Comparison of ENCODE assay signal across 12 cellular contexts in the genomic region with DNA sequence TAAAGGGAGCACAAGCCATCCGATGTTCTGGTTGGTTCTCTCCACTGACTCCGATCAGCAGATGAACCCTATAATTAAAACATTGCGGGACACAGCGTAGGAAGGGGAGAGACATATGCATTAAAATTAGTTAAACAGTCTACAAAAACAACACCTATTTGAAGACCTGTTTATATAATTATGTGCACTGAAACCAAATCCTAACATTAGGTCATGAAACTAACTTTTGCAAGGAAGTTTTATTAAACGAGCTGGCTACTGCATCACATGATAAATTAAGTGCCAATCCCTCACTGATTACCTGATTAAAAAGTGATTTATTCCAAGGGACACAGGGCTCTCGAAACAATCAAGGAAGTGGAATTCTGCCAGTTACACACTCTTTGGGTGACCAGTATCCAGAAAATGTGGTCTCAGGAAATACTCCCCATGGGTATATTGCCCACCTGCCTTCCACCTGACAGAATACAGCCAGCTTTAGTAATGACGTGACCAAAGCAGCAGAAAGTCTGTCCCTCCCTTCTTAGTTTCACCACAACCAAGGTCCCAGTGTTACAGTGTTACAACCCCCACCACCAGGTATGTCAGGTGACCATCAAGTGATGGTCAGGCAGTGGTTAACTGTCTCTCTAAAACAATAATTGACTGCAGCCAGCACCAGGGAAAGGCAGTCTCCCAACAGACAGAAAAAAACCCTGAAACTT.
DNase-seq lines count a peak whose midpoint lies in the region; ATAC-seq and FAIRE-seq lines count a peak whose summit lies in the region.
"Had no signal": no experiment of that assay in that cellular context is flagged by ENCODE, and none has a peak within 500 bp of the region (broad histone marks: within the 10 kb centered on the region; RNA-seq: fewer than 3 reads in every experiment).

No MANE protein-coding gene starts in this region.

- intact Hi-C loops in activated CD4-positive, alpha-beta memory T cell treated with anti-CD3 and anti-CD28 coated beads for 36 hours (cut with micrococcal nuclease), result no loop called here

- H3K27ac ChIP-seq in iPS-20b (ENCODE audit: low read length), result peak overlapping the region; percentile 24
- H3K27ac ChIP-seq in small intestine (ENCODE audit: low read depth in 1 of 2, low read length in 1 of 2), result peak overlapping the region in 1 of 2 donors; percentile 50

- H3K36me3 Mint-ChIP-seq in activated CD4-positive, alpha-beta memory T cell treated with anti-CD3 and anti-CD28 coated beads for 36 hours, result no peaks in the 10 kb centered on the region
- H3K36me3 Mint-ChIP-seq in activated CD4-positive, alpha-beta memory T cell treated with anti-CD3 and anti-CD28 coated beads, Interleukin-2, amount 10 ng/mL, durations not matched to agents 7 days and 5 days (ENCODE audit: low read depth), result peaks cover 14% of the 10 kb centered on the region
- peaks cover 19% of the 10 kb centered on the region for H3K36me3 Mint-ChIP-seq in activated CD8-positive, alpha-beta T cell treated with anti-CD3 and anti-CD28 coated beads, Interleukin-2, amount 10 ng/mL, durations not matched to agents 7 days and 5 days (ENCODE audit: low read depth)

- 60 to 70% (median 65%) methylated on average over 7 of the region's 7 CpGs for WGBS in small intestine, 3 donors

- H3K4me1 ChIP-seq in iPS-20b (ENCODE audit: insufficient read depth, low read length) (peaks cover 53% of the 10 kb centered on the region), small intestine (ENCODE audit: control insufficient read depth in 2 of 2, insufficient read depth in 1 of 2, low read depth in 1 of 2, low read length in 1 of 2) (peaks cover 2 to 12% of the 10 kb centered on the region in 2 donors)

- POLR2A ChIA-PET in activated CD4-positive, alpha-beta memory T cell treated with anti-CD3 and anti-CD28 coated beads for 36 hours (lab: Charles Lee), result no interaction called here
- POLR2A ChIA-PET in activated CD4-positive, alpha-beta memory T cell treated with anti-CD3 and anti-CD28 coated beads, Interleukin-2, amount 10 ng/mL, durations not matched to agents 7 days and 5 days (lab: Charles Lee), result interaction anchor here (1.0 to 1.3 kb wide), 2 partner anchors 9 to 12 kb away, joined by 3 read pairs; no protein-coding TSS in a partner anchor
- POLR2A ChIA-PET in activated CD8-positive, alpha-beta T cell treated with anti-CD3 and anti-CD28 coated beads, Interleukin-2, amount 10 ng/mL, durations not matched to agents 7 days and 5 days (lab: Charles Lee), result no interaction called here

- H3K9ac ChIP-seq in iPS-20b (ENCODE audit: low read depth, low read length), result peak overlapping the region; percentile 77

- no peak for DNase-seq in activated CD4-positive, alpha-beta memory T cell treated with anti-CD3 and anti-CD28 coated beads for 36 hours
- DNase-seq in activated CD4-positive, alpha-beta memory T cell treated with anti-CD3 and anti-CD28 coated beads, Interleukin-2, amount 10 ng/mL, durations not matched to agents 7 days and 5 days, result no peak
- DNase-seq in activated CD8-positive, alpha-beta T cell treated with anti-CD3 and anti-CD28 coated beads, Interleukin-2, amount 10 ng/mL, durations not matched to agents 7 days and 5 days, result no peak
- DNase-seq in small intestine, result peak; percentile 16
- no peak for DNase-seq in DMS79 (lab: John Stamatoyannopoulos, UW)
- DNase-seq in midbrain (lab: John Stamatoyannopoulos, UW), result no peak
- DNase-seq in H7, result no peak
- DNase-seq: kidney glomerular epithelial cell, NCI-H1048, NCI-H524 had no signal

- H3K27ac Mint-ChIP-seq in activated CD4-positive, alpha-beta memory T cell treated with anti-CD3 and anti-CD28 coated beads for 36 hours, result peak overlapping the region; percentile 13
- no peak overlapping the region for H3K27ac Mint-ChIP-seq in activated CD4-positive, alpha-beta memory T cell treated with anti-CD3 and anti-CD28 coated beads, Interleukin-2, amount 10 ng/mL, durations not matched to agents 7 days and 5 days
- H3K27ac Mint-ChIP-seq in activated CD8-positive, alpha-beta T cell treated with anti-CD3 and anti-CD28 coated beads, Interleukin-2, amount 10 ng/mL, durations not matched to agents 7 days and 5 days, result peak overlapping the region; percentile 20
- H3K27ac Mint-ChIP-seq: type B pancreatic cell had no signal

- H3K9me3 ChIP-seq in iPS-20b (ENCODE audit: insufficient read depth, low read depth, low read length) (no peaks in the 10 kb centered on the region), small intestine (ENCODE audit: control insufficient read depth, low read depth) (no peaks in the 10 kb centered on the region)

- CTCF ChIA-PET in activated CD4-positive, alpha-beta memory T cell treated with anti-CD3 and anti-CD28 coated beads for 36 hours (lab: Charles Lee), result interaction anchor here (0.7 kb wide), 1 partner anchor 11 kb away, joined by 3 read pairs; no protein-coding TSS in a partner anchor
- CTCF ChIA-PET in activated CD4-positive, alpha-beta memory T cell treated with anti-CD3 and anti-CD28 coated beads, Interleukin-2, amount 10 ng/mL, durations not matched to agents 7 days and 5 days (lab: Charles Lee), result interaction anchor here (0.6 to 1.0 kb wide), 2 partner anchors 127 to 901 kb away, joined by 3 read pairs; no protein-coding TSS in a partner anchor
- CTCF ChIA-PET in activated CD8-positive, alpha-beta T cell treated with anti-CD3 and anti-CD28 coated beads, Interleukin-2, amount 10 ng/mL, durations not matched to agents 7 days and 5 days (lab: Charles Lee), result interaction anchor here (1.0 to 4.6 kb wide), 5 partner anchors 11 to 304 kb away, joined by 3 to 44 read pairs (median 6); no protein-coding TSS in a partner anchor

- no peaks in the 10 kb centered on the region for H3K36me3 ChIP-seq in iPS-20b (ENCODE audit: insufficient read depth, low read depth, low read length)
- H3K36me3 ChIP-seq in small intestine (ENCODE audit: control insufficient read depth in 2 of 2, insufficient read depth in 2 of 2, low read length in 2 of 2), result peaks cover 0 to 2% of the 10 kb centered on the region in 2 donors
- no peaks in the 10 kb centered on the region for H3K36me3 ChIP-seq in H7 (replicated peaks; ENCODE audit: control insufficient read depth, insufficient read depth, low read length)

- H3K4me1 Mint-ChIP-seq in activated CD4-positive, alpha-beta memory T cell treated with anti-CD3 and anti-CD28 coated beads for 36 hours (ENCODE audit: low read depth), result peaks cover 52% of the 10 kb centered on the region
- peaks cover 36% of the 10 kb centered on the region for H3K4me1 Mint-ChIP-seq in activated CD4-positive, alpha-beta memory T cell treated with anti-CD3 and anti-CD28 coated beads, Interleukin-2, amount 10 ng/mL, durations not matched to agents 7 days and 5 days
- H3K4me1 Mint-ChIP-seq in activated CD8-positive, alpha-beta T cell treated with anti-CD3 and anti-CD28 coated beads, Interleukin-2, amount 10 ng/mL, durations not matched to agents 7 days and 5 days (ENCODE audit: low read depth), result peaks cover 41% of the 10 kb centered on the region

- no peak overlapping the region for H3K4me3 Mint-ChIP-seq in activated CD4-positive, alpha-beta memory T cell treated with anti-CD3 and anti-CD28 coated beads for 36 hours
- H3K4me3 Mint-ChIP-seq in activated CD4-positive, alpha-beta memory T cell treated with anti-CD3 and anti-CD28 coated beads, Interleukin-2, amount 10 ng/mL, durations not matched to agents 7 days and 5 days, result no peak overlapping the region
- H3K4me3 Mint-ChIP-seq in activated CD8-positive, alpha-beta T cell treated with anti-CD3 and anti-CD28 coated beads, Interleukin-2, amount 10 ng/mL, durations not matched to agents 7 days and 5 days, result peak overlapping the region; percentile 34
- H3K4me3 Mint-ChIP-seq: type B pancreatic cell had no signal

- H3K4me3 ChIP-seq in iPS-20b (ENCODE audit: low read length), result peak overlapping the region; percentile 48; the same call in 1 of the 2 replicates
- no peak overlapping the region for H3K4me3 ChIP-seq in small intestine (ENCODE audit: low read depth in 1 of 2, low read length in 2 of 2)
- no peak overlapping the region for H3K4me3 ChIP-seq in H7 (ENCODE audit: insufficient read depth, low read depth, low read length)

- H3K27me3 ChIP-seq in iPS-20b (ENCODE audit: insufficient read depth, low read length), result no peaks in the 10 kb centered on the region
- no peaks in the 10 kb centered on the region for H3K27me3 ChIP-seq in small intestine (ENCODE audit: control insufficient read depth in 2 of 2, insufficient read depth in 2 of 2, low read length in 2 of 2)
- H3K27me3 ChIP-seq in H7 (ENCODE audit: control insufficient read depth, insufficient read depth, low read length), result no peaks in the 10 kb centered on the region

- FAIRE-seq in small intestine (lab: Jason Lieb, UNC), result no peak

- ATAC-seq in activated CD8-positive, alpha-beta T cell treated with anti-CD3 and anti-CD28 coated beads, Interleukin-2, amount 10 ng/mL, durations not matched to agents 7 days and 5 days, result no peak

- H3K9me3 Mint-ChIP-seq in activated CD4-positive, alpha-beta memory T cell treated with anti-CD3 and anti-CD28 coated beads for 36 hours, result no peaks in the 10 kb centered on the region
- H3K9me3 Mint-ChIP-seq in activated CD4-positive, alpha-beta memory T cell treated with anti-CD3 and anti-CD28 coated beads, Interleukin-2, amount 10 ng/mL, durations not matched to agents 7 days and 5 days, result no peaks in the 10 kb centered on the region
- no peaks in the 10 kb centered on the region for H3K9me3 Mint-ChIP-seq in activated CD8-positive, alpha-beta T cell treated with anti-CD3 and anti-CD28 coated beads, Interleukin-2, amount 10 ng/mL, durations not matched to agents 7 days and 5 days (ENCODE audit: insufficient read depth)
- H3K9me3 Mint-ChIP-seq: type B pancreatic cell had no signal

- no peaks in the 10 kb centered on the region for H3K27me3 Mint-ChIP-seq in activated CD4-positive, alpha-beta memory T cell treated with anti-CD3 and anti-CD28 coated beads for 36 hours
- no peaks in the 10 kb centered on the region for H3K27me3 Mint-ChIP-seq in activated CD4-positive, alpha-beta memory T cell treated with anti-CD3 and anti-CD28 coated beads, Interleukin-2, amount 10 ng/mL, durations not matched to agents 7 days and 5 days
- no peaks in the 10 kb centered on the region for H3K27me3 Mint-ChIP-seq in activated CD8-positive, alpha-beta T cell treated with anti-CD3 and anti-CD28 coated beads, Interleukin-2, amount 10 ng/mL, durations not matched to agents 7 days and 5 days (ENCODE audit: low read depth)
- H3K27me3 Mint-ChIP-seq: type B pancreatic cell had no signal
